26 cellular contexts compared by ENCODE assay signal in the genomic region with DNA sequence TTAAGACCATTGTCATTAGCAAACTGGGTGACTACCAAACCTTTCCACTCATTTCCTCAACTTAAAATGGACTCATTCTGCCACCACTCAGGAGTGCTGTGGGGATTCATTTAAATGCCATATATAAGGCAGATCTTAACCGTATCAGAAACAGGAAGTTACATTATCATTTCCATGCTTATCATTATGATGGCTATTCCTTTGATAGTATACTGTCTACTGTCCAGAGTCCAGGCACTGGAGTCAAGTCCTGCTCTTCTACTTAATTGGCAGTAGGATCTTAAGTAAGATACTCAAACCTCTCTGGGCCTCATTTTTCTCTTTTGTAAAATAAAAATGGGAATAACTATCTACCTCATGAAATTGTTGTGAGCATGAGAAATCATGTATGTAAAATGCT. TPM values are rescaled to one million over a fixed set of nuclear protein-coding genes. Genes with fewer than 3 reads are reported as not detected.
"Had no signal": no experiment of that assay in that cellular context is flagged by ENCODE, and none has a peak within 500 bp of the region (broad histone marks: within the 10 kb centered on the region; RNA-seq: fewer than 3 reads in every experiment).

No MANE protein-coding gene starts in this region.

- H3K9ac ChIP-seq: neural progenitor cell, parathyroid adenoma had no signal

- H3K27me3 ChIP-seq: heart right ventricle, hepatocyte, neural progenitor cell, suprapubic skin, tibial artery, upper lobe of left lung, vagina had no signal

- H3K36me3 ChIP-seq: heart right ventricle, left ventricle myocardium inferior, neural progenitor cell, neutrophil, suprapubic skin, thoracic aorta, tibial artery, upper lobe of left lung, vagina had no signal

- H3K27ac ChIP-seq: hepatocyte, left ventricle myocardium inferior, neural progenitor cell, neutrophil, parathyroid adenoma, psoas muscle, suprapubic skin, upper lobe of left lung, vagina had no signal

- H3K4me1 ChIP-seq: parathyroid adenoma, psoas muscle, suprapubic skin had no signal

- H3K9me3 ChIP-seq: heart right ventricle, left ventricle myocardium inferior, neutrophil, psoas muscle, suprapubic skin, thoracic aorta, tibial artery, upper lobe of left lung, vagina had no signal

- H3K4me3 ChIP-seq: heart right ventricle, hepatocyte, left ventricle myocardium inferior, lung, neural progenitor cell, psoas muscle, smooth muscle cell, suprapubic skin, thoracic aorta, tibial artery, upper lobe of left lung, vagina had no signal

- DNase-seq: heart right ventricle; islet precursor cell; left ventricle myocardium inferior; mesendoderm; naive thymus-derived CD4-positive, alpha-beta T cell; nephron progenitor cell; occipital lobe; psoas muscle; right cardiac atrium; stimulated activated CD4-positive, alpha-beta T cell treated with anti-CD3 and anti-CD28 coated beads, Interleukin-1b, Interleukin-23, amount 100 ng/mL, for 48 hours; stimulated activated CD4-positive, alpha-beta T cell treated with anti-CD3 and anti-CD28 coated beads, Interleukin-2, amount 100 ng/mL, for 48 hours; stimulated activated CD4-positive, alpha-beta T cell treated with anti-CD3 and anti-CD28 coated beads, Interleukin-4, amount 100 ng/mL, for 4 hours; stimulated activated CD8-positive, alpha-beta memory T cell treated with anti-CD3 and anti-CD28 coated beads, Interleukin-4, amount 100 ng/mL, for 48 hours; stimulated activated naive CD4-positive, alpha-beta T cell treated with Interleukin-2 at 50 U/mL for 16 hours; stimulated activated naive CD8-positive, alpha-beta T cell treated with anti-CD3 and anti-CD28 coated beads, Interleukin-15, amount 100 ng/mL, for 72 hours; tibial artery had no signal

RNA-seq across cellular contexts. Expression of gene NAV2, which starts 8.4 kb away (rescaled TPM):
- polyA plus RNA-seq: naive thymus-derived CD4-positive, alpha-beta T cell had no signal
